1 cellular context compared by ENCODE assay signal in genomic region chr2:190628651-190629378, GRCh38.
TF ChIP-seq lines count a peak whose summit lies in the region.

No MANE protein-coding gene starts in this region.

TF ChIP-seq in K562, 482 proteins besides CTCF, POLR2A, EP300 and RAD21:
- peak; percentile 65; the same call in 1 of the 2 replicates for TF ChIP-seq ZNF316 (IDR thresholded peaks at IDR 0.05)
- TF ChIP-seq, protein P1, sequence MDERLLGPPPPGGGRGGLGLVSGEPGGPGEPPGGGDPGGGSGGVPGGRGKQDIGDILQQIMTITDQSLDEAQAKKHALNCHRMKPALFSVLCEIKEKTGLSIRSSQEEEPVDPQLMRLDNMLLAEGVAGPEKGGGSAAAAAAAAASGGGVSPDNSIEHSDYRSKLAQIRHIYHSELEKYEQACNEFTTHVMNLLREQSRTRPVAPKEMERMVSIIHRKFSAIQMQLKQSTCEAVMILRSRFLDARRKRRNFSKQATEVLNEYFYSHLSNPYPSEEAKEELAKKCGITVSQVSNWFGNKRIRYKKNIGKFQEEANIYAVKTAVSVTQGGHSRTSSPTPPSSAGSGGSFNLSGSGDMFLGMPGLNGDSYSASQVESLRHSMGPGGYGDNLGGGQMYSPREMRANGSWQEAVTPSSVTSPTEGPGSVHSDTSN (CRISPR knock-in tag; IDR thresholded peaks at IDR 0.05; ENCODE audit: low read depth), result no peak
- TF ChIP-seq, protein P1 (tag; conservative IDR thresholded peaks at IDR 0.05; ENCODE audit: low read depth), result peak; percentile 61; the same call in 1 of the 2 replicates
- no peak for TF ChIP-seq POLR2H (tag; IDR thresholded peaks at IDR 0.05; ENCODE audit: low read depth)
- peak; percentile 57 for TF ChIP-seq MAFG (tag; conservative IDR thresholded peaks at IDR 0.05)
- no peak for TF ChIP-seq PTBP1 (IDR thresholded peaks at IDR 0.05; ENCODE audit: low read depth, low read length)
- peak; percentile 42 for TF ChIP-seq MEIS2 (IDR thresholded peaks at IDR 0.05; ENCODE audit: partially characterized antibody)
- no peak for TF ChIP-seq SMARCA5 (IDR thresholded peaks at IDR 0.05)
- TF ChIP-seq NR2C1 (IDR thresholded peaks at IDR 0.05), result no peak
- TF ChIP-seq NR2C1 (tag; IDR thresholded peaks at IDR 0.05), result 0 out of 2 replicates have a peak, but pooled peaks have one; percentile 20
- TF ChIP-seq C11orf30 (IDR thresholded peaks at IDR 0.05; ENCODE audit: low read depth), result peak; percentile 53; the same call in 1 of the 2 replicates
- no peak for TF ChIP-seq TBL1XR1 (IDR thresholded peaks at IDR 0.05; ENCODE audit: low read length in 2 of 2)
- TF ChIP-seq NFE2 (IDR thresholded peaks at IDR 0.05; ENCODE audit: low read depth), result peak; percentile 78
- peak in 1 of 3 experiments; percentile 77 for TF ChIP-seq YY1 (IDR thresholded peaks at IDR 0.05; ENCODE audit: borderline replicate concordance in 1 of 3, control insufficient read depth in 1 of 3, extremely low read depth in 1 of 3, insufficient read depth in 3 of 3, insufficient read length in 1 of 3, insufficient replicate concordance in 2 of 3, low read depth in 1 of 3, low read length in 2 of 3)
- TF ChIP-seq RCOR1 (IDR thresholded peaks at IDR 0.05; ENCODE audit: borderline replicate concordance in 1 of 2, low read depth in 2 of 2, low read length in 2 of 2), result peak in 1 of 2 experiments; percentile 70; a peak in 1 of 4 replicates
- TF ChIP-seq SREBF1 (IDR thresholded peaks at IDR 0.05; ENCODE audit: borderline replicate concordance, low read depth, low read length), result no peak
- no peak for TF ChIP-seq ZNF263 (CRISPR knock-in tag; IDR thresholded peaks at IDR 0.05; ENCODE audit: borderline replicate concordance)
- 0 out of 2 replicates have a peak, but pooled peaks have one; percentile 42 for TF ChIP-seq MAFK (IDR thresholded peaks at IDR 0.05; ENCODE audit: low read length)
- TF ChIP-seq MAZ (CRISPR knock-in tag; conservative IDR thresholded peaks at IDR 0.05 in 1 of 2, IDR thresholded peaks at IDR 0.05 in 1 of 2), result no peak
- TF ChIP-seq NRF1 (conservative IDR thresholded peaks at IDR 0.05 in 1 of 2, IDR thresholded peaks at IDR 0.05 in 1 of 2), result peak in 1 of 2 experiments; percentile 15; a peak in 1 of 4 replicates
- no peak for TF ChIP-seq NR2C2 (CRISPR knock-in tag; IDR thresholded peaks at IDR 0.05)
- peak; percentile 45; the same call in 1 of the 2 replicates for TF ChIP-seq NR2C2 (tag; IDR thresholded peaks at IDR 0.05)
